In the genomic region with DNA sequence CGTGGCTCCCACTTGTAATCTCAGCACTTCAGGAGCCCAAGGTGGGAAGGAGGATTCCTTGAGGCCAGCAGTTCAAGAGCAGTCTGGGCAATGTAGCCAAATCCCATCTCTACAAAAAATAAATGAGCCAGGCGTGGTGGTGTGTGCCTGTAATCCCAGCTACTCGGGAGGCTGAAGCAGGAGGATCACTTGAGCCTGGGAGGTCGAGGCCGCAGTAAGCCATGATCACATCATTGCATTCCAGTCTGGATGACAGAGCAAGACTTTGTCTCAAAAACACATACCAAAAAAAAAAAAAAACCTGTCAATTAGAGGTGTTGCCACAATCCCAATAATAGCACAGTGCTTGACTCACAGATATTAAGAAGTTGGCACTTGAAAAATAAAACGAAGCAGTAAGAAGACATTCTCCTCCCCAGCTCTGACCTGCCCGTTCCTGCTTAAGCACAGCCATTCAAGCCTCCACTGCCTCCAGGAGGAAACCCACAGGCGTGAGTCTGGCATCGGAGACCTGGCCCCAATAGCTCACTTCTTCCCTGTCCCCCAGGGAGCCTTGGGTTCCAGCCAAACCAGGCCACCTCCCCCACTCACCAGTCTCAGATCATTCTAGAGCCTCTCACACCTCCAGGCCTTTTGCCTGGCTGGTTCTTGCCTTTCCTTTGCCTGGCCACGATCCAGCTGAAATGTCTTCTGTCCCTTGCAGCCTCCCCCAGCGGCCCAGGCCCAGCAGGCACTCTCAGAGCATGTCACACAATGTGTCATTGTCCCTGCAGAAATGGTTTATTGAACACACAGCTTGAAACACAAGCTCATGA, we compare ENCODE assay signal across 10 cellular contexts. TPM values are rescaled to one million over a fixed set of nuclear protein-coding genes. Genes with fewer than 3 reads are reported as not detected.
DNase-seq lines count a peak whose midpoint lies in the region; ATAC-seq and TF ChIP-seq lines count a peak whose summit lies in the region.
"Had no signal": no experiment of that assay in that cellular context is flagged by ENCODE, and none has a peak within 500 bp of the region (broad histone marks: within the 10 kb centered on the region; RNA-seq: fewer than 3 reads in every experiment).

No MANE protein-coding gene starts in this region.

- H3K9me3 Mint-ChIP-seq in activated T-cell treated with anti-CD3 and anti-CD28 coated beads, Interleukin-2, amount 50 U/mL, for 24 hours, result no peaks in the 10 kb centered on the region
- H3K9me3 Mint-ChIP-seq: activated naive CD4-positive, alpha-beta T cell treated with anti-CD3 and anti-CD28 coated beads, Interleukin-2, amount 50 U/mL, for 24 hours had no signal

- no peak for TF ChIP-seq POLR2A in NB4 (IDR thresholded peaks at IDR 0.05; ENCODE audit: extremely low read depth, insufficient read length)

- H3K4me3 ChIP-seq in NB4 (ENCODE audit: low read depth, low read length) (no peak overlapping the region), right cardiac atrium (ENCODE audit: low read length) (no peak overlapping the region)

- no peaks in the 10 kb centered on the region for H3K9me3 ChIP-seq in right cardiac atrium (ENCODE audit: control insufficient read depth, low read length)

- H3K4me1 Mint-ChIP-seq in activated T-cell treated with anti-CD3 and anti-CD28 coated beads, Interleukin-2, amount 50 U/mL, for 24 hours (ENCODE audit: low read depth), result peaks cover 11% of the 10 kb centered on the region

- 48% methylated on average over 11 of the region's 11 CpGs for WGBS in right cardiac atrium

- intact Hi-C loops in right cardiac atrium (cut with DNase I), result no loop called here

- no peaks in the 10 kb centered on the region for H3K36me3 Mint-ChIP-seq in activated T-cell treated with anti-CD3 and anti-CD28 coated beads, Interleukin-2, amount 50 U/mL, for 24 hours (ENCODE audit: low read depth)
- H3K36me3 Mint-ChIP-seq: activated naive CD4-positive, alpha-beta T cell treated with anti-CD3 and anti-CD28 coated beads, Interleukin-2, amount 50 U/mL, for 24 hours had no signal

- H3K27me3 Mint-ChIP-seq in activated T-cell treated with anti-CD3 and anti-CD28 coated beads, Interleukin-2, amount 50 U/mL, for 24 hours, result peaks cover under 1% of the 10 kb centered on the region
- H3K27me3 Mint-ChIP-seq: activated naive CD4-positive, alpha-beta T cell treated with anti-CD3 and anti-CD28 coated beads, Interleukin-2, amount 50 U/mL, for 24 hours had no signal

- no peak overlapping the region for H3K27ac Mint-ChIP-seq in activated T-cell treated with anti-CD3 and anti-CD28 coated beads, Interleukin-2, amount 50 U/mL, for 24 hours
- H3K27ac Mint-ChIP-seq: activated naive CD4-positive, alpha-beta T cell treated with anti-CD3 and anti-CD28 coated beads, Interleukin-2, amount 50 U/mL, for 24 hours had no signal

- DNase-seq in NB4 (ENCODE audit: low read depth), result peak; percentile 52
- DNase-seq in right cardiac atrium, result peak; percentile 34 to 71 (median 64)
- peak in 38 of 49 donors; percentile 7 to 93 (median 28) for DNase-seq in substantia nigra (lab: John Stamatoyannopoulos, UW)
- DNase-seq in activated T-cell treated with anti-CD3 and anti-CD28 coated beads, Interleukin-2, amount 50 U/mL, for 24 hours, result no peak
- DNase-seq in activated CD8-positive, alpha-beta memory T cell treated with anti-CD3 and anti-CD28 coated beads, Interleukin-2, amount 50 U/mL, for 4 hours, result no peak
- no peak for DNase-seq in activated T-cell treated with anti-CD3 and anti-CD28 coated beads for 4 hours
- DNase-seq: NCI-H524 had no signal

- TF ChIP-seq CTCF in NB4 (IDR thresholded peaks at IDR 0.05; ENCODE audit: low read depth, low read length), result no peak
- TF ChIP-seq CTCF in VCaP (conservative IDR thresholded peaks at IDR 0.05), result no peak

- H3K27ac ChIP-seq in VCaP (peak overlapping the region; percentile 16; the same call in 1 of the 2 replicates), right cardiac atrium (ENCODE audit: low read length) (peak overlapping the region; percentile 10), substantia nigra (ENCODE audit: low read depth, low read length, poor library complexity, severe bottlenecking) (peak overlapping the region; percentile 51)

- H3K4me1 ChIP-seq in right cardiac atrium (ENCODE audit: control insufficient read depth, insufficient read depth, low read length), result peaks cover 3% of the 10 kb centered on the region

- ATAC-seq in right cardiac atrium (peak; percentile 58 to 60), HG03571 (IDR thresholded peaks at IDR 0.05; ENCODE audit: unreplicated experiment) (no peak)

- no peaks in the 10 kb centered on the region for H3K27me3 ChIP-seq in right cardiac atrium (ENCODE audit: control insufficient read depth, insufficient read depth)

- no peak overlapping the region for H3K4me3 Mint-ChIP-seq in activated T-cell treated with anti-CD3 and anti-CD28 coated beads, Interleukin-2, amount 50 U/mL, for 24 hours
- H3K4me3 Mint-ChIP-seq: activated naive CD4-positive, alpha-beta T cell treated with anti-CD3 and anti-CD28 coated beads, Interleukin-2, amount 50 U/mL, for 24 hours had no signal

RNA-seq across cellular contexts. Expression of a gene that starts 45.3 kb away (rescaled TPM):
- 100 to 1,000 TPM; 137 to 162 (median 142) TPM for total RNA-seq in right cardiac atrium
- 34.9 TPM for polyA plus RNA-seq in right cardiac atrium

Comparison
In these comparisons a context has a peak if more than half of its experiments do, and no peak if none do; other contexts are left out.
1. DNase-seq: peak in NB4 (single experiment), right cardiac atrium (3 of 3) and substantia nigra (38 of 49); none in activated T-cell treated with anti-CD3 and anti-CD28 coated beads, Interleukin-2, amount 50 U/mL, for 24 hours (single experiment), activated CD8-positive, alpha-beta memory T cell treated with anti-CD3 and anti-CD28 coated beads, Interleukin-2, amount 50 U/mL, for 4 hours (single experiment) and activated T-cell treated with anti-CD3 and anti-CD28 coated beads for 4 hours (single experiment).
2. Peak in every context shown above with its lines, with median percentiles within 50 percentile points of each other: H3K27ac ChIP-seq.